18 cellular contexts compared by ENCODE assay signal in genomic region chr3:165669967-165670366, GRCh38.
"Had no signal": no experiment of that assay in that cellular context is flagged by ENCODE, and none has a peak within 500 bp of the region (broad histone marks: within the 10 kb centered on the region; RNA-seq: fewer than 3 reads in every experiment).

No MANE protein-coding gene starts in this region.

- H3K27ac Mint-ChIP-seq: activated CD4-positive, alpha-beta T cell treated with anti-CD3 and anti-CD28 coated beads for 36 hours; activated CD8-positive, alpha-beta T cell treated with anti-CD3 and anti-CD28 coated beads for 36 hours; dendritic cell treated with granulocyte-macrophage colony-stimulating factor and Interleukin-4, amounts not matched to agents 40 ng/mL and 50 ng/mL, for 4 days; memory B cell; T-cell had no signal

- H3K4me3 Mint-ChIP-seq: activated CD4-positive, alpha-beta T cell treated with anti-CD3 and anti-CD28 coated beads for 36 hours; activated CD8-positive, alpha-beta T cell treated with anti-CD3 and anti-CD28 coated beads for 36 hours; dendritic cell treated with granulocyte-macrophage colony-stimulating factor and Interleukin-4, amounts not matched to agents 40 ng/mL and 50 ng/mL, for 4 days; memory B cell; nephron; T-cell had no signal

- H3K27me3 ChIP-seq: heart right ventricle, stomach, vagina had no signal

- ATAC-seq: activated CD4-positive, alpha-beta T cell treated with anti-CD3 and anti-CD28 coated beads for 36 hours; activated CD8-positive, alpha-beta T cell treated with anti-CD3 and anti-CD28 coated beads for 36 hours; heart right ventricle; left lobe of liver; T-cell had no signal

- H3K4me3 ChIP-seq: heart right ventricle, stomach, vagina had no signal

- H3K9me3 ChIP-seq: vagina had no signal

- H3K36me3 Mint-ChIP-seq: memory B cell, T-cell had no signal

- H3K4me1 Mint-ChIP-seq: activated CD4-positive, alpha-beta T cell treated with anti-CD3 and anti-CD28 coated beads for 36 hours; memory B cell; T-cell had no signal

- H3K36me3 ChIP-seq: heart right ventricle, stomach, vagina, WERI-Rb-1 had no signal

- DNase-seq: activated CD4-positive, alpha-beta T cell treated with anti-CD3 and anti-CD28 coated beads for 36 hours; activated CD8-positive, alpha-beta memory T cell treated with anti-CD3 and anti-CD28 coated beads, Interleukin-2, amount 50 U/mL, for 48 hours; activated CD8-positive, alpha-beta T cell treated with anti-CD3 and anti-CD28 coated beads for 36 hours; activated naive CD4-positive, alpha-beta T cell treated with Interleukin-2 at 50 U/mL for 16 hours; cerebellar nuclear complex; heart right ventricle; islet precursor cell; stimulated activated CD4-positive, alpha-beta T cell treated with anti-CD3 and anti-CD28 coated beads, Interleukin-15, amount 100 ng/mL, for 24 hours; stimulated activated CD4-positive, alpha-beta T cell treated with anti-CD3 and anti-CD28 coated beads, Interleukin-4, amount 100 ng/mL, for 24 hours; stomach; T-cell; T1000; WERI-Rb-1 had no signal

- H3K4me1 ChIP-seq: heart right ventricle, vagina had no signal

- H3K27me3 Mint-ChIP-seq: activated CD4-positive, alpha-beta T cell treated with anti-CD3 and anti-CD28 coated beads for 36 hours; activated CD8-positive, alpha-beta T cell treated with anti-CD3 and anti-CD28 coated beads for 36 hours; dendritic cell treated with granulocyte-macrophage colony-stimulating factor and Interleukin-4, amounts not matched to agents 40 ng/mL and 50 ng/mL, for 4 days; memory B cell; T-cell had no signal

- H3K27ac ChIP-seq: heart right ventricle, vagina, WERI-Rb-1 had no signal
